21 cellular contexts compared by ENCODE assay signal in genomic region chr21:45379901-45380330, GRCh38. TPM values are rescaled to one million over a fixed set of nuclear protein-coding genes. Genes with fewer than 3 reads are reported as not detected.
DNase-seq lines count a peak whose midpoint lies in the region; ATAC-seq, FAIRE-seq and TF ChIP-seq lines count a peak whose summit lies in the region.
"Had no signal": no experiment of that assay in that cellular context is flagged by ENCODE, and none has a peak within 500 bp of the region (broad histone marks: within the 10 kb centered on the region; RNA-seq: fewer than 3 reads in every experiment).

No MANE protein-coding gene starts in this region.

- TF ChIP-seq RAD21 in H1 (IDR thresholded peaks at IDR 0.05 in 1 of 2, conservative IDR thresholded peaks at IDR 0.05 in 1 of 2; ENCODE audit: low read depth in 2 of 2, low read length in 2 of 2), result no peak

- no peak overlapping the region for H4K5ac ChIP-seq in H1 (ENCODE audit: insufficient read length, low read depth, low read length)

- peaks cover 20% of the 10 kb centered on the region for H3K27me3 Mint-ChIP-seq in nephron progenitor cell (ENCODE audit: low read depth, poor library complexity)

- no peaks in the 10 kb centered on the region for H4K20me1 ChIP-seq in H1 (replicated peaks in 1 of 2; ENCODE audit: control insufficient read depth in 1 of 2, insufficient read depth in 2 of 2, low read length in 2 of 2)

- intact Hi-C loops in Right ventricle myocardium superior (cut with DNase I) (no loop called here), left cardiac atrium (cut with DNase I) (no loop called here), spleen (cut with DNase I; ENCODE audit: low total_unique reads) (no loop called here)

- H3K9ac ChIP-seq in H1 (replicated peaks in 1 of 4; ENCODE audit: extremely low read depth in 1 of 4, low read depth in 3 of 4, low read length in 3 of 4), result 0 out of 7 replicates have a peak overlapping the region, but pooled peaks of 1 of the 4 experiments have one; percentile 1

- H2BK12ac ChIP-seq in H1 (ENCODE audit: low read depth, low read length), result peak overlapping the region; percentile 56; the same call in 1 of the 2 replicates

- H3K4me2 ChIP-seq in H1 (ENCODE audit: insufficient read depth in 1 of 2, low read depth in 2 of 2, low read length in 2 of 2), result no peak overlapping the region
- H3K4me2 ChIP-seq: PC-9 had no signal

- peaks cover 30% of the 10 kb centered on the region for H3K4me1 Mint-ChIP-seq in nephron progenitor cell

- H3K27ac ChIP-seq in H1 (ENCODE audit: low read depth, low read length) (no peak overlapping the region), spleen (no peak overlapping the region)
- H3K27ac ChIP-seq: HL-60, PC-9 had no signal

- no peak overlapping the region for H3K4ac ChIP-seq in H1 (replicated peaks; ENCODE audit: insufficient read length, low read depth, low read length)

- TF ChIP-seq CTCF in H1 (IDR thresholded peaks at IDR 0.05; ENCODE audit: control extremely low read depth in 1 of 3, insufficient read depth in 1 of 3, low read depth in 1 of 3, low read length in 3 of 3), result no peak
- TF ChIP-seq CTCF in nephron progenitor cell (IDR thresholded peaks at IDR 0.05), result no peak
- no peak for TF ChIP-seq CTCF in spleen (IDR thresholded peaks at IDR 0.05 in 8 of 11, conservative IDR thresholded peaks at IDR 0.05 in 3 of 11)

- peak overlapping the region; percentile 41; the same call in 1 of the 2 replicates for H2AK5ac ChIP-seq in H1 (ENCODE audit: low read depth, low read length)

- peak overlapping the region; percentile 23 for H2BK15ac ChIP-seq in H1 (ENCODE audit: low read length)

- H2AFZ ChIP-seq in H1 (ENCODE audit: low read length), result no peak overlapping the region
- H2AFZ ChIP-seq: PC-9 had no signal

- TF ChIP-seq EP300 in H1 (IDR thresholded peaks at IDR 0.05; ENCODE audit: borderline replicate concordance in 1 of 2, low read depth in 2 of 2, low read length in 2 of 2), result no peak

- no peaks in the 10 kb centered on the region for H3K79me1 ChIP-seq in H1 (ENCODE audit: low read depth, low read length)

- no peak overlapping the region for H3K4me3 Mint-ChIP-seq in nephron progenitor cell

- no peak overlapping the region for H3K56ac ChIP-seq in H1 (replicated peaks; ENCODE audit: insufficient read length, low read depth, low read length)

- POLR2A ChIA-PET in H1 (lab: Charles Lee; ENCODE audit: partially characterized antibody), result no interaction called here

- H2BK5ac ChIP-seq in H1 (ENCODE audit: low read depth, low read length), result peak overlapping the region; percentile 61; the same call in 1 of the 2 replicates

- peak overlapping the region; percentile 90 for H4K91ac ChIP-seq in H1 (replicated peaks; ENCODE audit: insufficient read length, low read length)

- TF ChIP-seq POLR2A in H1 (IDR thresholded peaks at IDR 0.05; ENCODE audit: control extremely low read depth in 1 of 2, low read depth in 2 of 2, low read length in 2 of 2), result no peak
- TF ChIP-seq POLR2A in spleen (IDR thresholded peaks at IDR 0.05), result no peak

- H3K4me3 ChIP-seq in H1 (ENCODE audit: extremely low read depth in 1 of 4, insufficient read depth in 2 of 4, low read depth in 3 of 4, low read length in 4 of 4) (no peak overlapping the region), spleen (no peak overlapping the region)
- H3K4me3 ChIP-seq: PC-9 had no signal

- no peak overlapping the region; the same call in 1 of the 2 replicates for H2BK20ac ChIP-seq in H1 (ENCODE audit: low read length)

- peaks cover 8% of the 10 kb centered on the region for H3K36me3 Mint-ChIP-seq in nephron progenitor cell (ENCODE audit: low read depth)

- H2BK120ac ChIP-seq in H1 (replicated peaks; ENCODE audit: low read depth, low read length), result no peak overlapping the region

- no peaks in the 10 kb centered on the region for H3K36me3 ChIP-seq in H1 (ENCODE audit: control insufficient read depth in 2 of 4, insufficient read depth in 4 of 4, low read length in 3 of 4)
- no peaks in the 10 kb centered on the region for H3K36me3 ChIP-seq in spleen

- no peak for FAIRE-seq in H1 (lab: Jason Lieb, UNC)
- FAIRE-seq: A204.1, GM12892 had no signal

- CTCF ChIA-PET in H1 (lab: Charles Lee; ENCODE audit: partially characterized antibody), result interaction anchor here (1.2 kb wide), 1 partner anchor 89 kb away, joined by 3 read pairs; no protein-coding TSS in a partner anchor

- no peak overlapping the region for H3K14ac ChIP-seq in H1 (ENCODE audit: insufficient read length)

- no peak for ATAC-seq in Right ventricle myocardium superior (ENCODE audit: poor library complexity)
- ATAC-seq in left cardiac atrium, result no peak

- no peaks in the 10 kb centered on the region for H3K23me2 ChIP-seq in H1 (ENCODE audit: low read depth, low read length)

- no peak overlapping the region for H3K18ac ChIP-seq in H1 (ENCODE audit: extremely low read depth, low read length)

- peaks cover 14% of the 10 kb centered on the region for H3K9me3 Mint-ChIP-seq in nephron progenitor cell

- WGBS in H1 (ENCODE audit: extremely low coverage in 1 of 2, insufficient coverage in 1 of 2, insufficient read length in 1 of 2, insufficient replicate concordance in 2 of 2, low coverage in 1 of 2, low lambda C conversion rate in 2 of 2, missing lambda C conversion rate in 1 of 2), 2 experiments, result 96% methylated on average over 25 of the region's 35 CpGs; no CpG with 5 or more reads in 1 of the 2 experiments
- WGBS in spleen, 5 donors, result 91 to 95% (median 92%) methylated on average over 27 to 35 of the region's 35 CpGs

- H3K4me1 ChIP-seq in H1 (replicated peaks in 1 of 4; ENCODE audit: control insufficient read depth in 3 of 4, insufficient read depth in 4 of 4, low read length in 3 of 4), result peaks cover 6 to 10% (median 7%) of the 10 kb centered on the region in 4 experiments
- no peaks in the 10 kb centered on the region for H3K4me1 ChIP-seq in spleen

- no peak overlapping the region for H3K23ac ChIP-seq in H1 (ENCODE audit: insufficient read length)

- no peaks in the 10 kb centered on the region for H3K79me2 ChIP-seq in H1 (ENCODE audit: control insufficient read depth in 1 of 2, insufficient read depth in 2 of 2, low read length in 2 of 2)

- H3K9me3 ChIP-seq in H1 (ENCODE audit: insufficient read depth in 2 of 2, low read depth in 1 of 2, low read length in 1 of 2), result peaks cover 10 to 13% of the 10 kb centered on the region in 2 experiments; a peak in 3 of 4 replicates
- peaks cover 0 to 17% (median 3%) of the 10 kb centered on the region in 8 donors for H3K9me3 ChIP-seq in spleen

- peak; percentile 23 for DNase-seq in Right ventricle myocardium superior
- DNase-seq in left cardiac atrium, result no peak
- DNase-seq in H1 (ENCODE audit: low read depth in 1 of 2, low spot score in 2 of 2), result no peak
- DNase-seq in nephron progenitor cell, result no peak
- DNase-seq in spleen, result peak; percentile 33
- DNase-seq in GOT3 (lab: John Stamatoyannopoulos, UW), result no peak
- DNase-seq in NCI-H2227 treated with DMSO at 0.1 percent for 48 hours (lab: John Stamatoyannopoulos, UW), result no peak
- no peak for DNase-seq in SIG-M5 treated with dmso at 0.1 percent for 504 hours (lab: John Stamatoyannopoulos, UW; ENCODE audit: unreplicated experiment)
- DNase-seq: Calu3, DND-41, GDM1, KG1, NCI-H1048, NCI-H146, NCI-H2081 treated with DMSO at 0.1 percent for 48 hours, NCI-H226, NCI-H69, PC-9 had no signal

- H3K27me3 ChIP-seq in H1 (replicated peaks in 1 of 4; ENCODE audit: control insufficient read depth in 3 of 4, extremely low read depth in 1 of 4, insufficient read depth in 3 of 4, low read length in 3 of 4) (no peaks in the 10 kb centered on the region; a peak in 1 of 7 replicates), spleen (replicated peaks in 1 of 7) (peaks cover 0 to 44% (median 0%) of the 10 kb centered on the region in 7 donors)

- H3K27ac Mint-ChIP-seq in nephron progenitor cell, result peak overlapping the region; percentile 28

- H4K8ac ChIP-seq in H1 (ENCODE audit: extremely low read depth, insufficient read depth, low read length), result no peak overlapping the region

TF ChIP-seq in H1, 55 proteins besides CTCF, POLR2A, EP300 and RAD21 (continues in another document):
- no peak for TF ChIP-seq RBBP5 (IDR thresholded peaks at IDR 0.05; ENCODE audit: borderline replicate concordance, low read depth, low read length)
- no peak for TF ChIP-seq ATF3 (IDR thresholded peaks at IDR 0.05; ENCODE audit: insufficient read depth, low read depth, low read length)
- no peak for TF ChIP-seq SIX5 (IDR thresholded peaks at IDR 0.05; ENCODE audit: low read depth, low read length)
- TF ChIP-seq RXRA (IDR thresholded peaks at IDR 0.05; ENCODE audit: insufficient read depth, low read depth, low read length), result no peak
- TF ChIP-seq SUZ12 (IDR thresholded peaks at IDR 0.05; ENCODE audit: low read length), result no peak
- no peak for TF ChIP-seq FOSL1 (IDR thresholded peaks at IDR 0.05; ENCODE audit: insufficient read depth, low read depth, low read length)
- no peak for TF ChIP-seq CREB1 (IDR thresholded peaks at IDR 0.05)
- no peak for TF ChIP-seq HDAC2 (IDR thresholded peaks at IDR 0.05; ENCODE audit: borderline replicate concordance in 1 of 2, low read depth in 2 of 2, low read length in 2 of 2)
- no peak for TF ChIP-seq TCF12 (IDR thresholded peaks at IDR 0.05; ENCODE audit: low read depth, low read length)
- TF ChIP-seq ASH2L (IDR thresholded peaks at IDR 0.05; ENCODE audit: low read length), result no peak
- TF ChIP-seq TAF1 (IDR thresholded peaks at IDR 0.05; ENCODE audit: low read depth, low read length), result no peak
- TF ChIP-seq SIRT6 (IDR thresholded peaks at IDR 0.05; ENCODE audit: low read length), result no peak
- TF ChIP-seq RNF2 (IDR thresholded peaks at IDR 0.05; ENCODE audit: borderline replicate concordance, low read depth, low read length, missing control alignments, poor library complexity, severe bottlenecking), result no peak
- no peak for TF ChIP-seq JUND (IDR thresholded peaks at IDR 0.05; ENCODE audit: low read length)

RNA-seq across cellular contexts. Expression of gene COL18A1, which starts 25.0 kb away (rescaled TPM):
- total RNA-seq in Right ventricle myocardium superior, result 44.2 TPM
- total RNA-seq in left cardiac atrium, result 100 to 1,000 TPM in 1 of 2 donors, 10 to 100 TPM in 1; 53.4 to 104 TPM
- total RNA-seq in H1 (2021; fragmentation: NEBNext Ultra II Directional; extraction: Animal tissue kit (Norgen Biotek cat#: 25700)), result 201 and 205 TPM in 2 replicates
- polyA plus RNA-seq in H1 (2011; rRNA removed), result 145 and 239 TPM in 2 replicates
- polyA plus RNA-seq in H1 (2011; cell fraction: cytosol; rRNA removed), result 167 TPM
- polyA plus RNA-seq in H1 (2011; cell fraction: nucleus; rRNA removed), result 627 TPM
- polyA plus RNA-seq in H1 (2012, experiment 1 of 2), result 80.5 to 132 TPM (median 130 TPM) in 4 replicates
- 88.9 TPM for polyA plus RNA-seq in H1 (2012, experiment 2 of 2)
- 269 TPM for polyA plus RNA-seq in H1 (2013, experiment 1 of 2)
- 226 TPM for polyA plus RNA-seq in H1 (2013, experiment 2 of 2)
- polyA minus RNA-seq in H1 (2011; rRNA and poly(A)+ RNA removed), result 30.9 and 31.7 TPM in 2 replicates
- 90.3 TPM for polyA minus RNA-seq in H1 (2011; cell fraction: cytosol; rRNA and poly(A)+ RNA removed)
- 88.2 TPM for polyA minus RNA-seq in H1 (2011; cell fraction: nucleus; rRNA and poly(A)+ RNA removed)
- total RNA-seq in spleen, result 100 to 1,000 TPM in 3 of 7 donors, 10 to 100 TPM in 4; 71.8 to 208 (median 99.6) TPM
- 10 to 100 TPM; 35.0 to 66.9 (median 60.0) TPM for polyA plus RNA-seq in spleen

Comparison
In these comparisons a context has a peak if more than half of its experiments do, and no peak if none do; other contexts are left out.
1. DNase-seq: peak in Right ventricle myocardium superior (single experiment) and spleen (single experiment); none in left cardiac atrium (single experiment), H1 (0 of 2), nephron progenitor cell (single experiment), GOT3 (single experiment), NCI-H2227 treated with DMSO at 0.1 percent for 48 hours (single experiment) and SIG-M5 treated with dmso at 0.1 percent for 504 hours (single experiment).